ENCODE assay signal across 12 cellular contexts in the genomic region with DNA sequence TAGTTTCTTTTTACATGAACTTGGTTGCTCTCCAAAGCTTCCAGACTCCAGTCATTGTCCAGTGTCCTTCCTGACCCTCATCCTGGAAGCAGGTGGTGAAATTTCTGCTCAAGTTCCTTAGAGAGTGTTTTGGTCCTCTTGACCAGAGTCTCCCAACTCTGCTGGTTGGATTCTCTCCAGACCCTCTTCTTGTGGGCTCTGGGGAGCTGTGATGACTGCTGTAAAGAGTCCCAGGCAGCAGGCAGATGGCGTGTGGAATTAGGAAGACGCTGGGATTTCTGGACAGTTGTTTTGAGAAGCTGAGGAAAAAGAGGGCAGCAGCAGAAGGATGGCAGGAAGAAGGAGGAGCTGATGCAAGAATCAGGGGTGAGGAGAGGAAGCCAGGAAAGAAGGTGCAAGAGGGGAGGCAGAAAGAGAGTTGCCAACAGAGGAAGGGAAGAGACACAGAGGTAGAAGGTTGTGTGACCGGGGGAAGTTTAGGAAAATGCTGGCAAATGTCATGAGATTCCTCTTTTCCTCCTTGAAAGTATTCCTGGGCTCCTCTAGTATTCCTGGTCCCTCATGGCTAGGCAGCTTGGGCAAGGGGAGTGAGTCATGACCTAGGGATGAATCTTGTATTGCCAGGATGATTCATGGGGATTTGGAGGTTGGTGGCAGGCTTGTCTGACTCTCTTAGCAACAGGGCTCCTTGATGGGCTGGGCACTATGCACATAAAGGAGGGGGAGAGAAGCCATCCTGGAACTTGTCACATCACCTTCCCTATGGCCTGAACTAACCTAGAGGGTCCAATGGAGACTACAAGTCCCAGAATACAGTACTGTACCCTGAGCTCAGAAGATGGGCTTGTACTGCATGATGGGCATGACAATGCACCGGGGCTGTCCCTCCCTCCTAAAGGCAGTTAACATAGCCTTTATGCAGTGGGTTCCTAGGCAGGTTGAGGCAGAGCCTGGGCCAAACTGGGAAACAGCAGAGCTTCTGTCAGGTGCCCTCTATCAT. TPM values are rescaled to one million over a fixed set of nuclear protein-coding genes. Genes with fewer than 3 reads are reported as not detected.
DNase-seq lines count a peak whose midpoint lies in the region; ATAC-seq, FAIRE-seq and TF ChIP-seq lines count a peak whose summit lies in the region.
"Had no signal": no experiment of that assay in that cellular context is flagged by ENCODE, and none has a peak within 500 bp of the region (broad histone marks: within the 10 kb centered on the region; RNA-seq: fewer than 3 reads in every experiment).

No MANE protein-coding gene starts in this region.

- POLR2A ChIA-PET in HepG2 (lab: Yijun Ruan, JAX) = interaction anchor here (0.9 kb wide), 1 partner anchor 46 kb away, joined by 3 read pairs; no protein-coding TSS in a partner anchor
- POLR2A ChIA-PET in CD4-positive, alpha-beta memory T cell (lab: Charles Lee; ENCODE audit: partially characterized antibody) = no interaction called here

- H3K27ac Mint-ChIP-seq in CD4-positive, alpha-beta memory T cell = peak overlapping the region in 1 of 7 donors; percentile 25

- no peaks in the 10 kb centered on the region for H3K79me2 ChIP-seq in HepG2 (ENCODE audit: insufficient read depth, low read length)

- peaks cover 47 to 51% of the 10 kb centered on the region in 2 donors for H3K27me3 Mint-ChIP-seq in CD4-positive, alpha-beta memory T cell

- no peak for TF ChIP-seq RAD21 in HepG2 (CRISPR knock-in tag; IDR thresholded peaks at IDR 0.05)

- no peaks in the 10 kb centered on the region for H3K9me3 ChIP-seq in adrenal gland (replicated peaks in 1 of 3)
- H3K9me3 ChIP-seq in HepG2 (ENCODE audit: low read length) = no peaks in the 10 kb centered on the region
- H3K9me3 ChIP-seq in CD4-positive, alpha-beta memory T cell (ENCODE audit: control insufficient read depth in 1 of 2, low read length in 2 of 2) = no peaks in the 10 kb centered on the region

- BruUV-seq in HepG2 (replicated peaks; lab: Mats Ljungman, UMichigan) = no TSS peak

- peak; percentile 70 for DNase-seq in EH (ENCODE audit: low read depth)
- peak; percentile 50 for DNase-seq in LoVo (ENCODE audit: low spot score)
- DNase-seq in adrenal gland = peak in 5 of 7 donors; percentile 32 to 59 (median 37)
- no peak for DNase-seq in HepG2 (ENCODE audit: low spot score)
- DNase-seq in activated CD8-positive, alpha-beta memory T cell treated with anti-CD3 and anti-CD28 coated beads, Interleukin-2, amount 50 U/mL, for 4 hours = no peak
- no peak for DNase-seq in KG1 (lab: John Stamatoyannopoulos, UW)
- DNase-seq in CD4-positive, alpha-beta memory T cell = no peak
- DNase-seq in T-helper 9 cell = no peak
- DNase-seq: activated effector memory CD4-positive, alpha-beta T cell treated with anti-CD3 and anti-CD28 coated beads, Interleukin-2, amount 50 U/mL, for 16 hours; hippocampal formation had no signal

- peaks cover 0 to 4% of the 10 kb centered on the region in 2 donors for H3K36me3 Mint-ChIP-seq in CD4-positive, alpha-beta memory T cell

- H3K4me1 ChIP-seq in adrenal gland (replicated peaks in 1 of 2) = peaks cover 3 to 4% of the 10 kb centered on the region in 2 donors
- H3K4me1 ChIP-seq in HepG2 (ENCODE audit: insufficient read depth, low read length) = peaks cover 40% of the 10 kb centered on the region
- peaks cover 4% of the 10 kb centered on the region for H3K4me1 ChIP-seq in CD4-positive, alpha-beta memory T cell (ENCODE audit: insufficient read depth, low read length)

- intact Hi-C loops in adrenal gland (cut with DNase I) (no loop called here), HepG2 (cut with micrococcal nuclease; ENCODE audit: unreplicated experiment) (no loop called here)
- intact Hi-C loops in CD4-positive, alpha-beta memory T cell (cut with micrococcal nuclease) = no loop called here

- TF ChIP-seq POLR2A in adrenal gland (IDR thresholded peaks at IDR 0.05) (no peak), HepG2 (IDR thresholded peaks at IDR 0.05; ENCODE audit: insufficient read depth in 1 of 2, low read depth in 2 of 2, low read length in 2 of 2) (no peak)

- peak overlapping the region in 1 of 8 donors; percentile 67 for H3K4me3 Mint-ChIP-seq in CD4-positive, alpha-beta memory T cell

- H4K20me1 ChIP-seq in HepG2 (ENCODE audit: insufficient read depth, low read length) = peaks cover 8% of the 10 kb centered on the region; the same call in 1 of the 2 replicates

- H3K4me3 ChIP-seq in adrenal gland (no peak overlapping the region), HepG2 (replicated peaks in 1 of 3; ENCODE audit: insufficient read depth in 1 of 3, low read depth in 2 of 3, low read length in 3 of 3) (no peak overlapping the region)
- H3K4me3 ChIP-seq in CD4-positive, alpha-beta memory T cell (ENCODE audit: low read length in 2 of 2) = no peak overlapping the region
- H3K4me3 ChIP-seq: coronary artery, skin epidermis had no signal

- peaks cover 25% of the 10 kb centered on the region for H3K27me3 ChIP-seq in adrenal gland
- H3K27me3 ChIP-seq in HepG2 (ENCODE audit: control insufficient read depth in 1 of 2, insufficient read depth in 2 of 2, low read length in 2 of 2) = peaks cover 8 to 27% of the 10 kb centered on the region in 2 experiments; a peak in 4 of 5 replicates
- peaks cover 29% of the 10 kb centered on the region for H3K27me3 ChIP-seq in CD4-positive, alpha-beta memory T cell (ENCODE audit: insufficient read depth, low read length)

- H3K36me3 ChIP-seq in adrenal gland (replicated peaks in 1 of 2) (no peaks in the 10 kb centered on the region), HepG2 (replicated peaks in 1 of 2; ENCODE audit: control insufficient read depth in 1 of 2, insufficient read depth in 2 of 2, low read length in 2 of 2) (no peaks in the 10 kb centered on the region)
- H3K36me3 ChIP-seq in CD4-positive, alpha-beta memory T cell (ENCODE audit: insufficient read depth, low read length) = no peaks in the 10 kb centered on the region

- in situ Hi-C loops in HepG2 (cut with HindIII; ENCODE audit: extremely low pct_ligation_motif_present, low pct_unique_long_range_greater_than_20kb) = no loop called here

- CTCF ChIA-PET in HepG2 (lab: Yijun Ruan, JAX; ENCODE audit: low intra/inter-chr PET ratio, low total read pairs) = no interaction called here
- CTCF ChIA-PET in CD4-positive, alpha-beta memory T cell (lab: Charles Lee; ENCODE audit: partially characterized antibody) = no interaction called here

- H3K9ac ChIP-seq in HepG2 (ENCODE audit: insufficient read depth, low read depth, low read length) = no peak overlapping the region

- H3K4me1 Mint-ChIP-seq in CD4-positive, alpha-beta memory T cell = peaks cover 0 to 1% (median 0%) of the 10 kb centered on the region in 4 donors

- H3K4me2 ChIP-seq in HepG2 (ENCODE audit: low read depth, low read length) = no peak overlapping the region

- TF ChIP-seq CTCF in adrenal gland (IDR thresholded peaks at IDR 0.05) = no peak
- no peak for TF ChIP-seq CTCF in HepG2 (CRISPR knock-in tag; IDR thresholded peaks at IDR 0.05)

- H2AFZ ChIP-seq in HepG2 (ENCODE audit: low read length) = no peak overlapping the region

- H3K9me3 Mint-ChIP-seq in CD4-positive, alpha-beta memory T cell = peaks cover 0 to 3% (median 1%) of the 10 kb centered on the region in 8 donors

- WGBS in adrenal gland, 4 donors = 41 to 51% (median 46%) methylated on average over 4 of the region's 4 CpGs
- WGBS in HepG2 (ENCODE audit: low lambda C conversion rate) = 3% methylated on average over 3 of the region's 4 CpGs

- H3K27ac ChIP-seq in adrenal gland (no peak overlapping the region), HepG2 (ENCODE audit: extremely low read length, insufficient read depth, low read length) (no peak overlapping the region)
- H3K27ac ChIP-seq in CD4-positive, alpha-beta memory T cell (ENCODE audit: low read depth, low read length) = no peak overlapping the region
- H3K27ac ChIP-seq: coronary artery, skin epidermis had no signal

- FAIRE-seq in HepG2 (lab: Jason Lieb, UNC) = no peak

- TF ChIP-seq EP300 in HepG2 (IDR thresholded peaks at IDR 0.05; ENCODE audit: low read depth in 2 of 2, low read length in 2 of 2) (no peak), HepG2 (CRISPR knock-in tag; IDR thresholded peaks at IDR 0.05; ENCODE audit: borderline replicate concordance) (no peak)

- no peak for ATAC-seq in HepG2

RNA-seq across cellular contexts. Expression of gene SEZ6, which starts 1.9 kb away (rescaled TPM):
- total RNA-seq in adrenal gland = 1 to 10 TPM in 1 of 8 donors, under 1 TPM in 1, not detected in 6; 0.14 to 1.0 TPM
- polyA plus RNA-seq in adrenal gland = under 1 TPM; 0.18 to 0.88 (median 0.47) TPM
- total RNA-seq in HepG2 (2016; rRNA removed; fragmentation: Illumina TruSeq; extraction: Trizol) = not detected in 2 replicates
- not detected in 2 replicates for total RNA-seq in HepG2 (2016; cell fraction: cytosol; rRNA removed; fragmentation: Illumina TruSeq; extraction: Trizol; ENCODE audit: low read depth)
- not detected in 2 replicates for total RNA-seq in HepG2 (2016; cell fraction: insoluble cytoplasmic fraction; rRNA removed; fragmentation: Illumina TruSeq; extraction: Trizol)
- total RNA-seq in HepG2 (2016; cell fraction: membrane; rRNA removed; fragmentation: Illumina TruSeq; extraction: Trizol) = not detected in 2 replicates
- not detected in 2 replicates for total RNA-seq in HepG2 (2016; cell fraction: nucleus; rRNA removed; fragmentation: Illumina TruSeq; extraction: Trizol)
- 0.01 TPM in 1 of 2 replicates, not detected in the other for polyA plus RNA-seq in HepG2 (2011; rRNA removed)
- 0.03 TPM in 1 of 2 replicates, not detected in the other for polyA plus RNA-seq in HepG2 (2011; cell fraction: cytosol; rRNA removed)
- 0.26 and 0.52 TPM in 2 replicates for polyA plus RNA-seq in HepG2 (2011; cell fraction: nucleus; rRNA removed)
- 0.38 TPM in 1 of 2 replicates, not detected in the other for polyA plus RNA-seq in HepG2 (2012)
- not detected in 2 replicates for polyA plus RNA-seq in HepG2 (2016; cell fraction: cytosol; fragmentation: Illumina TruSeq; extraction: Trizol; ENCODE audit: low read depth)
- polyA plus RNA-seq in HepG2 (2016; cell fraction: insoluble cytoplasmic fraction; fragmentation: Illumina TruSeq; extraction: Trizol; ENCODE audit: low read depth) = not detected in 2 replicates
- not detected in 2 replicates for polyA plus RNA-seq in HepG2 (2016; cell fraction: membrane; fragmentation: Illumina TruSeq; extraction: Trizol; ENCODE audit: low read depth)
- not detected in 2 replicates for polyA plus RNA-seq in HepG2 (2016; cell fraction: nucleus; fragmentation: Illumina TruSeq; extraction: Trizol; ENCODE audit: insufficient read depth, low read depth)
- not detected in 2 replicates for polyA minus RNA-seq in HepG2 (2011; rRNA and poly(A)+ RNA removed; ENCODE audit: low replicate concordance)
- not detected in 2 replicates for polyA minus RNA-seq in HepG2 (2011; cell fraction: cytosol; rRNA and poly(A)+ RNA removed)
- polyA minus RNA-seq in HepG2 (2011; cell fraction: nucleus; rRNA and poly(A)+ RNA removed) = not detected in 2 replicates
- not detected for total RNA-seq in CD4-positive, alpha-beta memory T cell
- polyA plus RNA-seq in CD4-positive, alpha-beta memory T cell = under 1 TPM; 0.41 to 0.81 TPM

RNA-seq across cellular contexts. Expression of gene PIPOX, which starts 35.2 kb away (rescaled TPM):
- total RNA-seq in adrenal gland (1 to 10 TPM in 6 of 8 donors, under 1 TPM in 2; 0.47 to 2.2 (median 1.3) TPM), HepG2 (2016; rRNA removed; fragmentation: Illumina TruSeq; extraction: Trizol) (87.3 and 118 TPM in 2 replicates)
- polyA plus RNA-seq in adrenal gland (under 1 TPM; 0.34 to 0.97 (median 0.82) TPM), HepG2 (2011; rRNA removed) (154 and 170 TPM in 2 replicates)
- total RNA-seq in HepG2 (2016; cell fraction: cytosol; rRNA removed; fragmentation: Illumina TruSeq; extraction: Trizol; ENCODE audit: low read depth) = 26.7 and 31.6 TPM in 2 replicates
- total RNA-seq in HepG2 (2016; cell fraction: insoluble cytoplasmic fraction; rRNA removed; fragmentation: Illumina TruSeq; extraction: Trizol) = 88.1 and 122 TPM in 2 replicates
- 58.6 and 66.6 TPM in 2 replicates for total RNA-seq in HepG2 (2016; cell fraction: membrane; rRNA removed; fragmentation: Illumina TruSeq; extraction: Trizol)
- total RNA-seq in HepG2 (2016; cell fraction: nucleus; rRNA removed; fragmentation: Illumina TruSeq; extraction: Trizol) = 44.6 and 56.3 TPM in 2 replicates
- polyA plus RNA-seq in HepG2 (2011; cell fraction: cytosol; rRNA removed) = 162 and 171 TPM in 2 replicates
- 53.1 and 70.6 TPM in 2 replicates for polyA plus RNA-seq in HepG2 (2011; cell fraction: nucleus; rRNA removed)
- polyA plus RNA-seq in HepG2 (2012) = 126 and 138 TPM in 2 replicates
- 27.0 and 31.1 TPM in 2 replicates for polyA plus RNA-seq in HepG2 (2016; cell fraction: cytosol; fragmentation: Illumina TruSeq; extraction: Trizol; ENCODE audit: low read depth)
- polyA plus RNA-seq in HepG2 (2016; cell fraction: insoluble cytoplasmic fraction; fragmentation: Illumina TruSeq; extraction: Trizol; ENCODE audit: low read depth) = 141 and 149 TPM in 2 replicates
- polyA plus RNA-seq in HepG2 (2016; cell fraction: membrane; fragmentation: Illumina TruSeq; extraction: Trizol; ENCODE audit: low read depth) = 56.2 and 67.0 TPM in 2 replicates
- polyA plus RNA-seq in HepG2 (2016; cell fraction: nucleus; fragmentation: Illumina TruSeq; extraction: Trizol; ENCODE audit: insufficient read depth, low read depth) = 75.2 and 77.3 TPM in 2 replicates
- polyA minus RNA-seq in HepG2 (2011; rRNA and poly(A)+ RNA removed; ENCODE audit: low replicate concordance) = 19.4 and 304 TPM in 2 replicates
- polyA minus RNA-seq in HepG2 (2011; cell fraction: cytosol; rRNA and poly(A)+ RNA removed) = 55.4 and 68.2 TPM in 2 replicates
- polyA minus RNA-seq in HepG2 (2011; cell fraction: nucleus; rRNA and poly(A)+ RNA removed) = 58.6 and 76.2 TPM in 2 replicates
- 1 to 10 TPM; 3.5 to 3.6 TPM for total RNA-seq in CD4-positive, alpha-beta memory T cell
- under 1 TPM in 1 of 2 donors, not detected in 1; 0.29 TPM for polyA plus RNA-seq in CD4-positive, alpha-beta memory T cell

RNA-seq across cellular contexts. Expression of gene PHF12, which starts 56.4 kb away (rescaled TPM):
- total RNA-seq in adrenal gland = 10 to 100 TPM; 19.6 to 47.9 (median 35.0) TPM
- 10 to 100 TPM; 16.2 to 22.7 (median 18.7) TPM for polyA plus RNA-seq in adrenal gland
- 9.8 and 10.0 TPM in 2 replicates for total RNA-seq in HepG2 (2016; rRNA removed; fragmentation: Illumina TruSeq; extraction: Trizol)
- total RNA-seq in HepG2 (2016; cell fraction: cytosol; rRNA removed; fragmentation: Illumina TruSeq; extraction: Trizol; ENCODE audit: low read depth) = 38.8 and 40.7 TPM in 2 replicates
- 6.6 and 12.3 TPM in 2 replicates for total RNA-seq in HepG2 (2016; cell fraction: insoluble cytoplasmic fraction; rRNA removed; fragmentation: Illumina TruSeq; extraction: Trizol)
- 20.1 and 21.2 TPM in 2 replicates for total RNA-seq in HepG2 (2016; cell fraction: membrane; rRNA removed; fragmentation: Illumina TruSeq; extraction: Trizol)
- 11.6 and 13.5 TPM in 2 replicates for total RNA-seq in HepG2 (2016; cell fraction: nucleus; rRNA removed; fragmentation: Illumina TruSeq; extraction: Trizol)
- 17.1 and 23.9 TPM in 2 replicates for polyA plus RNA-seq in HepG2 (2011; rRNA removed)
- polyA plus RNA-seq in HepG2 (2011; cell fraction: cytosol; rRNA removed) = 9.0 and 10.2 TPM in 2 replicates
- polyA plus RNA-seq in HepG2 (2011; cell fraction: nucleus; rRNA removed) = 40.3 and 44.7 TPM in 2 replicates
- 12.4 and 17.6 TPM in 2 replicates for polyA plus RNA-seq in HepG2 (2012)
- 2.7 and 2.8 TPM in 2 replicates for polyA plus RNA-seq in HepG2 (2016; cell fraction: cytosol; fragmentation: Illumina TruSeq; extraction: Trizol; ENCODE audit: low read depth)
- polyA plus RNA-seq in HepG2 (2016; cell fraction: insoluble cytoplasmic fraction; fragmentation: Illumina TruSeq; extraction: Trizol; ENCODE audit: low read depth) = 11.3 and 15.3 TPM in 2 replicates
- 9.9 and 10.4 TPM in 2 replicates for polyA plus RNA-seq in HepG2 (2016; cell fraction: membrane; fragmentation: Illumina TruSeq; extraction: Trizol; ENCODE audit: low read depth)
- 39.1 and 44.1 TPM in 2 replicates for polyA plus RNA-seq in HepG2 (2016; cell fraction: nucleus; fragmentation: Illumina TruSeq; extraction: Trizol; ENCODE audit: insufficient read depth, low read depth)
- 32.1 and 43.1 TPM in 2 replicates for polyA minus RNA-seq in HepG2 (2011; rRNA and poly(A)+ RNA removed; ENCODE audit: low replicate concordance)
- 13.8 and 18.0 TPM in 2 replicates for polyA minus RNA-seq in HepG2 (2011; cell fraction: cytosol; rRNA and poly(A)+ RNA removed)
- 23.6 and 28.2 TPM in 2 replicates for polyA minus RNA-seq in HepG2 (2011; cell fraction: nucleus; rRNA and poly(A)+ RNA removed)
- total RNA-seq in CD4-positive, alpha-beta memory T cell = 100 to 1,000 TPM; 125 to 135 TPM
- 10 to 100 TPM in 1 of 2 donors, 1 to 10 TPM in 1; 5.0 to 12.7 TPM for polyA plus RNA-seq in CD4-positive, alpha-beta memory T cell

Comparison
In these comparisons a context has a peak if more than half of its experiments do, and no peak if none do; other contexts are left out.
1. DNase-seq: peak in EH (single experiment), LoVo (single experiment) and adrenal gland (5 of 7); none in HepG2 (single experiment), activated CD8-positive, alpha-beta memory T cell treated with anti-CD3 and anti-CD28 coated beads, Interleukin-2, amount 50 U/mL, for 4 hours (single experiment), KG1 (single experiment), CD4-positive, alpha-beta memory T cell (0 of 5) and T-helper 9 cell (single experiment).
2. RNA of gene PIPOX, which starts 35.2 kb away (total RNA-seq): 26.7 to 122 TPM in HepG2; 3.5 to 3.6 TPM in CD4-positive, alpha-beta memory T cell and 0.47 to 2.2 TPM in adrenal gland; every median in the first group is over 4 times any median in the second.